In genomic region chr21:41816583-41817165, GRCh38 we compare ENCODE assay signal across 8 cellular contexts.
DNase-seq lines count a peak whose midpoint lies in the region; ATAC-seq and TF ChIP-seq lines count a peak whose summit lies in the region.

No MANE protein-coding gene starts in this region.

- H3K27me3 Mint-ChIP-seq in nephron progenitor cell (ENCODE audit: low read depth, poor library complexity): no peaks in the 10 kb centered on the region

- H3K36me3 ChIP-seq in OCI-LY1 (ENCODE audit: insufficient read depth, low read length): peaks cover 91% of the 10 kb centered on the region

- H3K4me3 Mint-ChIP-seq in nephron progenitor cell: no peak overlapping the region

- H3K79me2 ChIP-seq in OCI-LY1 (ENCODE audit: insufficient read depth, low read length): no peaks in the 10 kb centered on the region

- no peaks in the 10 kb centered on the region for H3F3A ChIP-seq in OCI-LY1 (ENCODE audit: insufficient read depth, low read length)

- peak; percentile 80 for TF ChIP-seq CTCF in OCI-LY1 (IDR thresholded peaks at IDR 0.05; ENCODE audit: low read length)
- peak; percentile 62 for TF ChIP-seq CTCF in nephron progenitor cell (IDR thresholded peaks at IDR 0.05)

- peak; percentile 75 for DNase-seq in ELF-1 (ENCODE audit: low read depth, low spot score)
- peak; percentile 41 for DNase-seq in activated T-cell treated with anti-CD3 and anti-CD28 coated beads for 48 hours (ENCODE audit: low read depth)
- peak; percentile 45 for DNase-seq in fibroblast of gingiva (ENCODE audit: low read depth)
- DNase-seq in nephron progenitor cell: peak; percentile 73
- DNase-seq in stimulated activated naive CD8-positive, alpha-beta T cell treated with anti-CD3 and anti-CD28 coated beads, Interleukin-15, Interleukin-2, amounts not matched to agents 100 U/mL and 50 U/mL, for 24 hours: peak; percentile 66

- no peaks in the 10 kb centered on the region for H3K9me3 Mint-ChIP-seq in nephron progenitor cell

- no peak overlapping the region for H3K4me3 ChIP-seq in OCI-LY1 (ENCODE audit: low read depth, low read length, poor library complexity, severe bottlenecking)

- peak overlapping the region; percentile 43 for H3K27ac ChIP-seq in OCI-LY1 (ENCODE audit: low read depth, low read length, poor library complexity, severe bottlenecking)

- no peak overlapping the region for H3K27ac Mint-ChIP-seq in nephron progenitor cell

- no peak overlapping the region; the same call in 1 of the 2 replicates for H3K9ac ChIP-seq in OCI-LY1 (ENCODE audit: low read length)

- H3K4me1 ChIP-seq in OCI-LY1 (ENCODE audit: insufficient read depth, low read length, severe bottlenecking): peaks cover 10% of the 10 kb centered on the region

- no peak overlapping the region for H3K4me2 ChIP-seq in OCI-LY1 (ENCODE audit: low read length)

- peaks cover 32% of the 10 kb centered on the region for H3K36me3 Mint-ChIP-seq in nephron progenitor cell (ENCODE audit: low read depth)

- no peaks in the 10 kb centered on the region for H3K27me3 ChIP-seq in OCI-LY1 (ENCODE audit: insufficient read depth, low read length)

- H3K4me1 Mint-ChIP-seq in nephron progenitor cell: peaks cover under 1% of the 10 kb centered on the region

- no peaks in the 10 kb centered on the region for H3K9me3 ChIP-seq in OCI-LY1 (ENCODE audit: low read length)

- ATAC-seq in HG02642 (IDR thresholded peaks at IDR 0.05; ENCODE audit: poor library complexity, unreplicated experiment): peak; percentile 57
- peak; percentile 61 for ATAC-seq in stimulated activated naive CD8-positive, alpha-beta T cell treated with anti-CD3 and anti-CD28 coated beads, Interleukin-15, Interleukin-2, amounts not matched to agents 100 U/mL and 50 U/mL, for 24 hours
- no peak for ATAC-seq in GM19023 (IDR thresholded peaks at IDR 0.05; ENCODE audit: unreplicated experiment)

- H4K20me1 ChIP-seq in OCI-LY1 (ENCODE audit: insufficient read depth, low read length): no peaks in the 10 kb centered on the region

- H3K9me2 ChIP-seq in OCI-LY1 (ENCODE audit: low read depth, low read length): no peaks in the 10 kb centered on the region

- H2AFZ ChIP-seq in OCI-LY1 (ENCODE audit: low read length): no peak overlapping the region
